Comparison of ENCODE assay signal across 1 cellular context in the genomic region with DNA sequence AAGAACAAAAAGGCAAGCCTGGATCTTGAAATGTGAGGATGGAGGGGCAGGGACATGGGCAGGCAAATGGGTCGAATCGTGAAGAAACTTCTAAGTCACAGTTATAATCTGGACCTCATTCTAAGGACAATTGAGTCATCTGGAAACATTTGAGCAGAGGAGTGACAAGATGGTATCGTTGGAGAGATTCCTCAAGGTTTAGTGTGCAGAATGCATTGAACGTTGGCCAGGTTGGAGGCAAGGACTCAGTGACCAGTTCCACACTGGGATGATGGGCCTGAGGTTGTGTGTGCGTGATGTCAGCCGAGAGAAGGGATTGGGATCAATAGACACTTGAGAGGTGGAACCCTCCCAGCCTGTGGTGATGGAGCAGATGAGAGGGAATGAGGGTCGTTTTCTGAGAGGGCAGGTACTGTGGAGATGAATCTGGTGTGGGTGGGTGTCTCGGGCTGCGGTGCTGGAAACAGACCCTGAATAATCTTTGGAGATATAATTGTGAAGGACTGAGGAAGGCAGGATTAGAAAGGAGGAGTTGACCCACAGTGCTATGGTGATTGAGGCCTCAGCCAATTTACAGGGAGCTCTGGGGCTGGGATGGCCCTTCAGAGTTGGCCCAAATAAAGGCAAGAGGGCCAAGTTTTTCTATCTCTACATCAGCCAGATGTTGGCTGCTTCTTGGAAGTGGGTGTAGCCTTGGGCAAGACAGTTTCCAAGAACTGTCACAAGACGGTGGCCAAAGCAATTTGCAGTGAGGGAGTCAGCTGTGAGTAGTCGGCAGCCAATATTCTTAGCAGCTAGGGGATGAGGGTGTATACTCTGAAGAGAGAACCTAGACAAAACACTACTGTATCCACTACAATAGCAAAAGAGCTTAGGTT.
TF ChIP-seq lines count a peak whose summit lies in the region.

No MANE protein-coding gene starts in this region.

TF ChIP-seq in H1, 55 proteins besides CTCF, POLR2A, EP300 and RAD21:
- TF ChIP-seq SUZ12 (IDR thresholded peaks at IDR 0.05; ENCODE audit: low read length) = no peak
- TF ChIP-seq TCF12 (IDR thresholded peaks at IDR 0.05; ENCODE audit: low read depth, low read length) = no peak
- no peak for TF ChIP-seq SRF (IDR thresholded peaks at IDR 0.05; ENCODE audit: low read depth, low read length)
- no peak for TF ChIP-seq CTBP2 (IDR thresholded peaks at IDR 0.05; ENCODE audit: borderline replicate concordance, insufficient read depth, insufficient read length, low read length)
- no peak for TF ChIP-seq SAP30 (IDR thresholded peaks at IDR 0.05; ENCODE audit: insufficient read depth, insufficient replicate concordance, low read length)
- TF ChIP-seq SP4 (IDR thresholded peaks at IDR 0.05; ENCODE audit: low read length) = no peak
- no peak for TF ChIP-seq JUND (IDR thresholded peaks at IDR 0.05; ENCODE audit: low read length)
- TF ChIP-seq POLR2AphosphoS5 (IDR thresholded peaks at IDR 0.05; ENCODE audit: low read depth, low read length) = no peak
- no peak for TF ChIP-seq GABPA (IDR thresholded peaks at IDR 0.05; ENCODE audit: borderline replicate concordance, insufficient read depth, low read length)
